Comparison of ENCODE assay signal across 27 cellular contexts in genomic region chr6:44559486-44560270, GRCh38.
DNase-seq lines count a peak whose midpoint lies in the region; ATAC-seq and TF ChIP-seq lines count a peak whose summit lies in the region.
"Had no signal": no experiment of that assay in that cellular context is flagged by ENCODE, and none has a peak within 500 bp of the region (broad histone marks: within the 10 kb centered on the region; RNA-seq: fewer than 3 reads in every experiment).

No MANE protein-coding gene starts in this region.

- H3K27me3 ChIP-seq in GM23338 (ENCODE audit: insufficient read depth), result no peaks in the 10 kb centered on the region
- no peaks in the 10 kb centered on the region for H3K27me3 ChIP-seq in PC-3 (ENCODE audit: low read length)
- H3K27me3 ChIP-seq in neuronal stem cell (ENCODE audit: control insufficient read depth in 3 of 3, insufficient read depth in 3 of 3, low read depth in 1 of 3, low read length in 3 of 3), result no peaks in the 10 kb centered on the region
- H3K27me3 ChIP-seq: ovary, right atrium auricular region, SJCRH30 had no signal

- no peak overlapping the region for H3K14ac ChIP-seq in neuronal stem cell (ENCODE audit: low read length)

- BruUV-seq in PC-3 (replicated peaks; lab: Mats Ljungman, UMichigan), result no TSS peak

- CTCF ChIA-PET in PC-3 (lab: Charles Lee), result no interaction called here

- H3K4me3 ChIP-seq in GM23338 (no peak overlapping the region), PC-3 (ENCODE audit: low read length) (no peak overlapping the region), neuronal stem cell (ENCODE audit: low read length in 2 of 2) (no peak overlapping the region)
- H3K4me3 ChIP-seq: ovary, right atrium auricular region, SJCRH30 had no signal

- H2AFZ ChIP-seq in GM23338, result peak overlapping the region; percentile 88
- H2AFZ ChIP-seq in PC-3 (ENCODE audit: low read length), result no peak overlapping the region
- H2AFZ ChIP-seq in neuronal stem cell (ENCODE audit: low read length), result no peak overlapping the region

- H2BK120ac ChIP-seq in neuronal stem cell (ENCODE audit: low read depth, low read length), result no peak overlapping the region

- H3K27ac ChIP-seq in GM23338 (ENCODE audit: low read depth), result no peak overlapping the region
- H3K27ac ChIP-seq in PC-3 (ENCODE audit: low read length), result no peak overlapping the region
- H3K27ac ChIP-seq in neuronal stem cell (replicated peaks; ENCODE audit: low read length), result no peak overlapping the region
- H3K27ac ChIP-seq: epithelial cell of prostate, ovary, right atrium auricular region, SJCRH30 had no signal

- H2BK15ac ChIP-seq in neuronal stem cell (ENCODE audit: low read length), result peak overlapping the region; percentile 10

- H3K79me1 ChIP-seq in neuronal stem cell (ENCODE audit: low read depth, low read length), result no peaks in the 10 kb centered on the region

- no peak overlapping the region for H2BK5ac ChIP-seq in neuronal stem cell (ENCODE audit: low read length)

- H3K27ac Mint-ChIP-seq in GM23338, result 0 out of 2 replicates have a peak overlapping the region, but pooled peaks have one; percentile 18
- H3K27ac Mint-ChIP-seq: activated CD4-positive, alpha-beta T cell treated with anti-CD3 and anti-CD28 coated beads, Interleukin-2, amount 10 ng/mL, durations not matched to agents 7 days and 5 days; activated T-cell treated with anti-CD3 and anti-CD28 coated beads, Interleukin-2, amount 50 U/mL, for 24 hours; B cell; CD8-positive, alpha-beta memory T cell had no signal

- no peak overlapping the region for H3K23ac ChIP-seq in neuronal stem cell (ENCODE audit: low read depth, low read length, poor library complexity)

- TF ChIP-seq CTCF in GM23338 (conservative IDR thresholded peaks at IDR 0.05; ENCODE audit: low read depth in 2 of 2), result peak in 1 of 2 experiments; percentile 9; a peak in 1 of 4 replicates
- peak; percentile 23; the same call in 1 of the 2 replicates for TF ChIP-seq CTCF in PC-3 (conservative IDR thresholded peaks at IDR 0.05; ENCODE audit: low read depth, low read length)

- H3F3A ChIP-seq in GM23338 (replicated peaks; ENCODE audit: low read depth) (no peaks in the 10 kb centered on the region), PC-3 (ENCODE audit: low read length, unreplicated experiment) (no peaks in the 10 kb centered on the region)

- no peak overlapping the region for H3K4me2 ChIP-seq in GM23338
- H3K4me2 ChIP-seq in PC-3 (ENCODE audit: low read length), result no peak overlapping the region
- H3K4me2 ChIP-seq in neuronal stem cell (ENCODE audit: insufficient read depth, low read length, poor library complexity, severe bottlenecking), result no peak overlapping the region

- H3K27me3 Mint-ChIP-seq in GM23338 (ENCODE audit: insufficient read depth, low read depth, poor library complexity), result peaks cover 8% of the 10 kb centered on the region

- H3K9ac ChIP-seq in PC-3 (ENCODE audit: low read length), result no peak overlapping the region
- no peak overlapping the region for H3K9ac ChIP-seq in neuronal stem cell (ENCODE audit: low read depth, low read length, poor library complexity)

- no peaks in the 10 kb centered on the region for H3K36me3 Mint-ChIP-seq in GM23338 (ENCODE audit: low read depth)
- H3K36me3 Mint-ChIP-seq: mesothelial cell of epicardium, naive B cell had no signal

- H3K4me1 ChIP-seq in GM23338 (ENCODE audit: insufficient read depth) (peaks cover 15% of the 10 kb centered on the region), PC-3 (ENCODE audit: insufficient read depth, low read length) (no peaks in the 10 kb centered on the region), neuronal stem cell (ENCODE audit: control insufficient read depth in 2 of 2, insufficient read depth in 1 of 2, low read depth in 1 of 2, low read length in 2 of 2) (peaks cover 0 to 5% of the 10 kb centered on the region in 2 donors)

- no peaks in the 10 kb centered on the region for H4K20me1 ChIP-seq in GM23338 (replicated peaks; ENCODE audit: insufficient read depth)
- H4K20me1 ChIP-seq in PC-3 (ENCODE audit: low read length), result no peaks in the 10 kb centered on the region

- WGBS in neuronal stem cell (ENCODE audit: extremely low coverage in 2 of 2, insufficient read length in 2 of 2, insufficient replicate concordance in 1 of 2), 2 donors, result no CpG with 5 or more reads among the region's 13 CpGs

- POLR2A ChIA-PET in PC-3 (lab: Charles Lee; ENCODE audit: unreplicated experiment), result no interaction called here

- H2AK5ac ChIP-seq in neuronal stem cell (ENCODE audit: low read depth, low read length), result no peak overlapping the region

- H3K4me1 Mint-ChIP-seq in GM23338, result peaks cover 24% of the 10 kb centered on the region

- intact Hi-C loops in PC-3 (cut with micrococcal nuclease), result no loop called here

- no peak overlapping the region for H4K8ac ChIP-seq in neuronal stem cell (ENCODE audit: low read depth, low read length)

- no peaks in the 10 kb centered on the region for H3K9me3 Mint-ChIP-seq in GM23338
- H3K9me3 Mint-ChIP-seq: activated CD4-positive, alpha-beta T cell treated with anti-CD3 and anti-CD28 coated beads, Interleukin-2, amount 10 ng/mL, durations not matched to agents 7 days and 5 days; activated T-cell treated with anti-CD3 and anti-CD28 coated beads, Interleukin-2, amount 50 U/mL, for 24 hours; CD8-positive, alpha-beta memory T cell; mesothelial cell of epicardium; naive B cell had no signal

- H3K4me3 Mint-ChIP-seq in GM23338, result no peak overlapping the region
- H3K4me3 Mint-ChIP-seq: activated CD4-positive, alpha-beta T cell treated with anti-CD3 and anti-CD28 coated beads, Interleukin-2, amount 10 ng/mL, durations not matched to agents 7 days and 5 days; activated T-cell treated with anti-CD3 and anti-CD28 coated beads, Interleukin-2, amount 50 U/mL, for 24 hours; B cell; CD8-positive, alpha-beta memory T cell; mesothelial cell of epicardium had no signal

- ATAC-seq in GM23338, result no peak; the same call in 2 of the 3 replicates
- ATAC-seq in PC-3, result peak; percentile 35; the same call in 1 of the 2 replicates
- no peak for ATAC-seq in GM18498 (IDR thresholded peaks at IDR 0.05; ENCODE audit: unreplicated experiment)

- H3K9me3 ChIP-seq in PC-3 (ENCODE audit: low read length) (no peaks in the 10 kb centered on the region), neuronal stem cell (replicated peaks in 1 of 2; ENCODE audit: control insufficient read depth in 2 of 2, insufficient read depth in 1 of 2, low read depth in 1 of 2, low read length in 2 of 2) (no peaks in the 10 kb centered on the region)
- H3K9me3 ChIP-seq: ovary, right atrium auricular region, SJCRH30 had no signal

- no peaks in the 10 kb centered on the region for H3K36me3 ChIP-seq in GM23338 (ENCODE audit: insufficient read depth)
- H3K36me3 ChIP-seq in PC-3 (ENCODE audit: low read depth, low read length), result no peaks in the 10 kb centered on the region
- H3K36me3 ChIP-seq in neuronal stem cell (replicated peaks in 1 of 2; ENCODE audit: control insufficient read depth in 2 of 2, insufficient read depth in 2 of 2, low read length in 2 of 2), result no peaks in the 10 kb centered on the region
- H3K36me3 ChIP-seq: ovary, right atrium auricular region, SJCRH30 had no signal

- no peak overlapping the region for H3K4ac ChIP-seq in neuronal stem cell (ENCODE audit: low read length)

- peak; percentile 13 for DNase-seq in GM23338 (ENCODE audit: low spot score)
- DNase-seq in PC-3, result peak; percentile 9
- peak; percentile 48 for DNase-seq in astrocyte of the hippocampus (ENCODE audit: low read depth, low spot score)
- no peak for DNase-seq in neuronal stem cell (ENCODE audit: low spot score)
- no peak for DNase-seq in SKM-1 treated with dmso at 0.1 percent for 144 hours (lab: John Stamatoyannopoulos, UW; ENCODE audit: unreplicated experiment)
- DNase-seq in iPS-NIHi11 (ENCODE audit: low spot score), result no peak
- DNase-seq in activated effector memory CD4-positive, alpha-beta T cell treated with anti-CD3 and anti-CD28 coated beads, Interleukin-2, amount 50 U/mL, for 16 hours, result no peak
- DNase-seq: activated CD4-positive, alpha-beta T cell treated with anti-CD3 and anti-CD28 coated beads, Interleukin-2, amount 10 ng/mL, durations not matched to agents 7 days and 5 days; activated T-cell treated with anti-CD3 and anti-CD28 coated beads, Interleukin-2, amount 50 U/mL, for 24 hours; CD8-positive, alpha-beta memory T cell; DMS 273 treated with DMSO at 0.1 percent for 48 hours; effector CD4-positive, alpha-beta T cell; GOT3; KG1; kidney; naive B cell; NCI-H1436; NCI-H510A; ovary; SJCRH30; stimulated activated CD4-positive, alpha-beta T cell treated with anti-CD3 and anti-CD28 coated beads, Interleukin-4, amount 100 ng/mL, for 1 hour; trophoblast cell had no signal

- 0 out of 2 replicates have a peak, but pooled peaks cover 3% of the 10 kb centered on the region for H3K9me2 ChIP-seq in GM23338 (ENCODE audit: insufficient read depth)
- H3K9me2 ChIP-seq in PC-3 (replicated peaks; ENCODE audit: low read length), result no peaks in the 10 kb centered on the region

- no peak overlapping the region for H4K91ac ChIP-seq in neuronal stem cell (ENCODE audit: low read depth, low read length, poor library complexity)

- H3K18ac ChIP-seq in neuronal stem cell (ENCODE audit: low read length), result peak overlapping the region; percentile 29

- no peaks in the 10 kb centered on the region for H3K79me2 ChIP-seq in GM23338 (replicated peaks; ENCODE audit: insufficient read depth)
- no peaks in the 10 kb centered on the region for H3K79me2 ChIP-seq in PC-3 (ENCODE audit: low read length)

- no peak overlapping the region for H2BK12ac ChIP-seq in neuronal stem cell (ENCODE audit: low read length)

TF ChIP-seq in GM23338, 12 proteins besides CTCF, POLR2A, EP300 and RAD21 (continues in another document):
- no peak for TF ChIP-seq CREB1 (CRISPR knock-in tag; IDR thresholded peaks at IDR 0.05; ENCODE audit: low read depth)
- no peak for TF ChIP-seq ZNF114 (CRISPR knock-in tag; IDR thresholded peaks at IDR 0.05)
- TF ChIP-seq ETS1 (IDR thresholded peaks at IDR 0.05), result no peak
- no peak for TF ChIP-seq NANOG (IDR thresholded peaks at IDR 0.05; ENCODE audit: borderline replicate concordance)
- TF ChIP-seq STAT1 (IDR thresholded peaks at IDR 0.05; ENCODE audit: unreplicated experiment), result no peak
- no peak for TF ChIP-seq EZH2phosphoT487 (IDR thresholded peaks at IDR 0.05; ENCODE audit: unreplicated experiment)
- TF ChIP-seq EZH2 (IDR thresholded peaks at IDR 0.05; ENCODE audit: low read depth, unreplicated experiment), result no peak

Comparison
In these comparisons a context has a peak if more than half of its experiments do, and no peak if none do; other contexts are left out.
1. DNase-seq: peak in GM23338 (single experiment), PC-3 (single experiment) and astrocyte of the hippocampus (single experiment); none in neuronal stem cell (single experiment), SKM-1 treated with dmso at 0.1 percent for 144 hours (single experiment), iPS-NIHi11 (single experiment) and activated effector memory CD4-positive, alpha-beta T cell treated with anti-CD3 and anti-CD28 coated beads, Interleukin-2, amount 50 U/mL, for 16 hours (single experiment).